Comparison of ENCODE assay signal across 1 cellular context in the genomic region with DNA sequence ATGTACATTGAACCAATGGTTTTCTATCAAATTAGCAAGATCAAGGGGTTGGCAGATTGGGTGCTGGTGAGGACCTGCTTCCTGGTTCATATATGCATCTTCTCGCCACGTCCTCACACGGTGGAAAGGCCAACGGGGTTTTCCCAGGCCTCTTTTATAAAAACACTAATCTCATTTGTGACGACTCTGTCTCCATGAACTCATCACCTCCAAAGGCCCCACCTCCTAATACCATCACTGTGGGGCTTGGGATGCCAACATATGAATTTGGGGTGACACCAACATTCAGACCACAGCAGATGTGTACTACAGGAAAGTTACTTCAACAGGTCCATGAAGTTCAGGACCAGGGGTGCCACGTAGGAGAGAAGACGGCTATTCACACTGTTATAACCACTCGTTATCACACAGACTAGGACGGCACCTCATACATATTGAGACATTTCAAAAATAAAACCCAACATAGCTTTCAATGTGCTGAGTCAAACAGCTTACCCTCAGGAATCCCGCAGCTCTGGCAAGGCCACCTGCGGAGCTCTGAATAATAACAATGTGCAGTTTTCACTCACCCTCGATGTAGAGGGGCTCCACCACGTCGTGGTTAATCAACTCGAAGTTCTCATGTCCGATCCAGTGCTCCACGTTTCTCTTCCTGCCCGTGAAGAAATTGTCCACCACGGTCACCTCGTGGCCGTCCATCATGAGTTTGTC.
TF ChIP-seq lines count a peak whose summit lies in the region.

No MANE protein-coding gene starts in this region.

TF ChIP-seq in IMR-90, 13 proteins besides CTCF, POLR2A, EP300 and RAD21:
- no peak for TF ChIP-seq FOS (IDR thresholded peaks at IDR 0.05; ENCODE audit: low read depth, low read length)
- TF ChIP-seq MAFK (IDR thresholded peaks at IDR 0.05; ENCODE audit: low read depth, low read length), result no peak
- no peak for TF ChIP-seq RCOR1 (IDR thresholded peaks at IDR 0.05; ENCODE audit: insufficient replicate concordance, low read length)
TF ChIP-seq in IMR-90: peak in this region for 0.
